ENCODE assay signal across 1 cellular context in genomic region chr1:218349365-218350021, GRCh38.
TF ChIP-seq lines count a peak whose summit lies in the region.

No MANE protein-coding gene starts in this region.

TF ChIP-seq in K562, 482 proteins besides CTCF, POLR2A, EP300 and RAD21 (continued from another document):
- TF ChIP-seq, protein P1, sequence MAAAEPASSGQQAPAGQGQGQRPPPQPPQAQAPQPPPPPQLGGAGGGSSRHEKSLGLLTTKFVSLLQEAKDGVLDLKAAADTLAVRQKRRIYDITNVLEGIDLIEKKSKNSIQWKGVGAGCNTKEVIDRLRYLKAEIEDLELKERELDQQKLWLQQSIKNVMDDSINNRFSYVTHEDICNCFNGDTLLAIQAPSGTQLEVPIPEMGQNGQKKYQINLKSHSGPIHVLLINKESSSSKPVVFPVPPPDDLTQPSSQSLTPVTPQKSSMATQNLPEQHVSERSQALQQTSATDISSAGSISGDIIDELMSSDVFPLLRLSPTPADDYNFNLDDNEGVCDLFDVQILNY (CRISPR knock-in tag; IDR thresholded peaks at IDR 0.05): no peak
- TF ChIP-seq RHOXF2B (CRISPR knock-in tag; conservative IDR thresholded peaks at IDR 0.05) (no peak), ZNF277 (CRISPR knock-in tag; IDR thresholded peaks at IDR 0.05; ENCODE audit: borderline replicate concordance) (no peak), ZNF449 (CRISPR knock-in tag; IDR thresholded peaks at IDR 0.05) (no peak), NFIX (CRISPR knock-in tag; IDR thresholded peaks at IDR 0.05; ENCODE audit: low read depth) (0 out of 2 replicates have a peak, but pooled peaks have one; percentile 21)
- TF ChIP-seq, protein P2, sequence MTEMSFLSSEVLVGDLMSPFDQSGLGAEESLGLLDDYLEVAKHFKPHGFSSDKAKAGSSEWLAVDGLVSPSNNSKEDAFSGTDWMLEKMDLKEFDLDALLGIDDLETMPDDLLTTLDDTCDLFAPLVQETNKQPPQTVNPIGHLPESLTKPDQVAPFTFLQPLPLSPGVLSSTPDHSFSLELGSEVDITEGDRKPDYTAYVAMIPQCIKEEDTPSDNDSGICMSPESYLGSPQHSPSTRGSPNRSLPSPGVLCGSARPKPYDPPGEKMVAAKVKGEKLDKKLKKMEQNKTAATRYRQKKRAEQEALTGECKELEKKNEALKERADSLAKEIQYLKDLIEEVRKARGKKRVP (CRISPR knock-in tag; IDR thresholded peaks at IDR 0.05): no peak
